Comparison of ENCODE assay signal across 1 cellular context in genomic region chr12:52069410-52070242, GRCh38.
TF ChIP-seq lines count a peak whose summit lies in the region.

Gene ATG101, plus strand, starts transcription at chr12:52069978. Its CDS starts 3,673 bp downstream, at chr12:52073651.

TF ChIP-seq in IMR-90, 13 proteins besides CTCF, POLR2A, EP300 and RAD21 (continued from another document):
- TF ChIP-seq USF2 (IDR thresholded peaks at IDR 0.05; ENCODE audit: low read depth, low read length) (no peak), SMC3 (IDR thresholded peaks at IDR 0.05; ENCODE audit: low read depth, low read length) (peak; percentile 19; the same call in 1 of the 2 replicates)
